Comparison of ENCODE assay signal across 1 cellular context in genomic region chr12:7128681-7129593, GRCh38.
TF ChIP-seq lines count a peak whose summit lies in the region.

TSS of gene RBP5 (minus strand) at chr12:7128889. CDS start at chr12:7128775, 114 bp downstream.

TF ChIP-seq in HepG2, 621 proteins besides CTCF, POLR2A, EP300 and RAD21 (continued from another document):
- no peak for TF ChIP-seq NFAT5 (CRISPR knock-in tag; IDR thresholded peaks at IDR 0.05)
- no peak for TF ChIP-seq SNRNP70 (IDR thresholded peaks at IDR 0.05; ENCODE audit: low read depth, low read length)
- TF ChIP-seq ZNF337 (CRISPR knock-in tag; IDR thresholded peaks at IDR 0.05; ENCODE audit: borderline replicate concordance, low read depth), result 0 out of 2 replicates have a peak, but pooled peaks have one; percentile 32
- TF ChIP-seq SYNCRIP (IDR thresholded peaks at IDR 0.05; ENCODE audit: insufficient read depth, low read depth, low read length), result no peak
- no peak for TF ChIP-seq PHF8 (CRISPR knock-in tag; IDR thresholded peaks at IDR 0.05)
- no peak for TF ChIP-seq HOXA7 (CRISPR knock-in tag; IDR thresholded peaks at IDR 0.05)
- TF ChIP-seq POLR2AphosphoS2 (IDR thresholded peaks at IDR 0.05; ENCODE audit: low read depth, low read length), result no peak
- no peak for TF ChIP-seq HINFP (CRISPR knock-in tag; IDR thresholded peaks at IDR 0.05; ENCODE audit: low read depth)
- no peak for TF ChIP-seq ZBTB37 (CRISPR knock-in tag; IDR thresholded peaks at IDR 0.05)
- TF ChIP-seq SIN3B (IDR thresholded peaks at IDR 0.05; ENCODE audit: low read length), result no peak
- no peak for TF ChIP-seq RAD51 (IDR thresholded peaks at IDR 0.05; ENCODE audit: borderline replicate concordance)
- no peak for TF ChIP-seq CREBL2 (CRISPR knock-in tag; IDR thresholded peaks at IDR 0.05; ENCODE audit: borderline replicate concordance)
- 0 out of 2 replicates have a peak, but pooled peaks have one; percentile 25 for TF ChIP-seq ZNF772 (CRISPR knock-in tag; IDR thresholded peaks at IDR 0.05)
- no peak for TF ChIP-seq HNF4G (IDR thresholded peaks at IDR 0.05; ENCODE audit: borderline replicate concordance, low read depth, low read length)
- TF ChIP-seq HNF4G (CRISPR knock-in tag; IDR thresholded peaks at IDR 0.05; ENCODE audit: borderline replicate concordance, low read depth), result 0 out of 2 replicates have a peak, but pooled peaks have one; percentile 61
- peak; percentile 36; the same call in 1 of the 2 replicates for TF ChIP-seq THAP8 (CRISPR knock-in tag; IDR thresholded peaks at IDR 0.05; ENCODE audit: borderline replicate concordance)
- TF ChIP-seq MTA3 (CRISPR knock-in tag; IDR thresholded peaks at IDR 0.05), result no peak
- TF ChIP-seq ZFP36L1 (CRISPR knock-in tag; IDR thresholded peaks at IDR 0.05), result no peak
- TF ChIP-seq ZC3H4 (CRISPR knock-in tag; IDR thresholded peaks at IDR 0.05; ENCODE audit: borderline replicate concordance), result no peak
- no peak for TF ChIP-seq ZNF572 (CRISPR knock-in tag; IDR thresholded peaks at IDR 0.05)
- TF ChIP-seq KMT2A (CRISPR knock-in tag; IDR thresholded peaks at IDR 0.05), result no peak
- TF ChIP-seq ZNF773 (CRISPR knock-in tag; IDR thresholded peaks at IDR 0.05; ENCODE audit: borderline replicate concordance), result no peak
- no peak for TF ChIP-seq STAT6 (CRISPR knock-in tag; IDR thresholded peaks at IDR 0.05; ENCODE audit: borderline replicate concordance)
- TF ChIP-seq POLR2AphosphoS5 (IDR thresholded peaks at IDR 0.05; ENCODE audit: low read depth, low read length), result peak; percentile 40; the same call in 1 of the 2 replicates
- TF ChIP-seq ZFYVE20 (CRISPR knock-in tag; IDR thresholded peaks at IDR 0.05; ENCODE audit: borderline replicate concordance, low read depth), result no peak
- TF ChIP-seq ZNF75D (CRISPR knock-in tag; IDR thresholded peaks at IDR 0.05; ENCODE audit: borderline replicate concordance), result no peak
- 0 out of 2 replicates have a peak, but pooled peaks have one; percentile 12 for TF ChIP-seq ESRRA (CRISPR knock-in tag; IDR thresholded peaks at IDR 0.05; ENCODE audit: low read depth)
- 0 out of 2 replicates have a peak, but pooled peaks have one; percentile 7 for TF ChIP-seq KMT2B (CRISPR knock-in tag; IDR thresholded peaks at IDR 0.05)
- TF ChIP-seq HDAC6 (IDR thresholded peaks at IDR 0.05; ENCODE audit: low read depth, low read length), result no peak
